Comparison of ENCODE assay signal across 8 cellular contexts in genomic region chr19:41792513-41793413, GRCh38. TPM values are rescaled to one million over a fixed set of nuclear protein-coding genes. Genes with fewer than 3 reads are reported as not detected.
DNase-seq lines count a peak whose midpoint lies in the region; ATAC-seq, FAIRE-seq and TF ChIP-seq lines count a peak whose summit lies in the region.

No MANE protein-coding gene starts in this region.

- no peak overlapping the region for H3K4me3 ChIP-seq in GM23248
- H3K4me3 ChIP-seq in Peyer's patch, result no peak overlapping the region

- TF ChIP-seq CTCF in AG09319 (IDR thresholded peaks at IDR 0.05; ENCODE audit: low read depth, low read length) (peak; percentile 50), Peyer's patch (IDR thresholded peaks at IDR 0.05) (peak; percentile 51 to 68 (median 56))

- H3K9me2 ChIP-seq in GM23248 (ENCODE audit: insufficient read depth), result no peaks in the 10 kb centered on the region

- ATAC-seq in left ventricle myocardium superior (no peak), HG02885 (IDR thresholded peaks at IDR 0.05; ENCODE audit: poor library complexity, unreplicated experiment) (no peak)

- H3K9me3 ChIP-seq in GM23248 (ENCODE audit: low read depth), result no peaks in the 10 kb centered on the region
- H3K9me3 ChIP-seq in Peyer's patch, result no peaks in the 10 kb centered on the region

- H3K36me3 ChIP-seq in GM23248 (ENCODE audit: low read depth) (no peaks in the 10 kb centered on the region), Peyer's patch (no peaks in the 10 kb centered on the region)

- H3K4me2 ChIP-seq in GM23248 (ENCODE audit: unreplicated experiment), result no peak overlapping the region

- H2AFZ ChIP-seq in GM23248, result no peak overlapping the region

- TF ChIP-seq POLR2A in Peyer's patch (IDR thresholded peaks at IDR 0.05), result no peak

- no peaks in the 10 kb centered on the region for H4K20me1 ChIP-seq in GM23248 (ENCODE audit: insufficient read depth)

- intact Hi-C loops in left ventricle myocardium superior (cut with micrococcal nuclease), result no loop called here

- H3K27ac ChIP-seq in GM23248 (no peak overlapping the region), Peyer's patch (no peak overlapping the region)

- in situ Hi-C loops in GM23248 (cut with MboI), result no loop called here

- H3K79me2 ChIP-seq in GM23248 (ENCODE audit: insufficient read depth), result no peaks in the 10 kb centered on the region

- H3K9ac ChIP-seq in GM23248, result no peak overlapping the region

- DNase-seq in AG09319 (ENCODE audit: extremely low read depth, low read depth) (peak; percentile 8), GM23248 (peak; percentile 69), Peyer's patch (peak; percentile 42 to 75 (median 66)), left ventricle myocardium superior (peak; percentile 60), frontal cortex (ENCODE audit: low spot score in 2 of 2) (no peak)
- DNase-seq in activated naive CD4-positive, alpha-beta T cell treated with anti-CD3 and anti-CD28 coated beads, Interleukin-2, amount 50 U/mL, for 16 hours, result peak; percentile 61
- peak; percentile 46 to 54 for DNase-seq in stimulated activated CD4-positive, alpha-beta T cell treated with anti-CD3 and anti-CD28 coated beads, Interleukin-1b, Interleukin-23, amount 100 ng/mL, for 4 hours (ENCODE audit: low read depth in 2 of 2)

- 9 to 14% methylated on average over 20 to 22 of the region's 22 CpGs for whole genome bisulfite sequencing in GM23248 (ENCODE audit: low coverage in 1 of 2, low lambda C conversion rate in 2 of 2, missing lambda C conversion rate in 2 of 2), 2 experiments

- H3K4me1 ChIP-seq in GM23248 (ENCODE audit: insufficient read depth) (no peaks in the 10 kb centered on the region), Peyer's patch (no peaks in the 10 kb centered on the region)

- H3F3A ChIP-seq in GM23248 (ENCODE audit: insufficient read depth), result no peaks in the 10 kb centered on the region

- H3K27me3 ChIP-seq in GM23248 (replicated peaks; ENCODE audit: insufficient read depth), result peaks cover 23% of the 10 kb centered on the region
- no peaks in the 10 kb centered on the region for H3K27me3 ChIP-seq in Peyer's patch

- FAIRE-seq in frontal cortex (lab: Jason Lieb, UNC), result no peak

RNA-seq across cellular contexts. Expression of gene CEACAM3, which starts 3.6 kb away (rescaled TPM):
- not detected in 2 replicates for total RNA-seq in GM23248 (2014; rRNA removed; shearing (Covaris generic))
- not detected in 2 replicates for polyA plus RNA-seq in GM23248 (2016; fragmentation: Nextera tagmentation; extraction: Ambion mirVana)
- not detected for total RNA-seq in Peyer's patch
- total RNA-seq in left ventricle myocardium superior, result 0.32 TPM
- total RNA-seq in frontal cortex, result not detected

RNA-seq across cellular contexts. Expression of gene CEACAM6, which starts 37.4 kb away (rescaled TPM):
- not detected in 2 replicates for total RNA-seq in GM23248 (2014; rRNA removed; shearing (Covaris generic))
- not detected in 2 replicates for polyA plus RNA-seq in GM23248 (2016; fragmentation: Nextera tagmentation; extraction: Ambion mirVana)
- total RNA-seq in Peyer's patch (10 to 100 TPM in 2 of 4 donors, 1 to 10 TPM in 1, not detected in 1; 6.8 to 31.9 (median 10.5) TPM), left ventricle myocardium superior (not detected), frontal cortex (not detected)

RNA-seq across cellular contexts. Expression of gene LYPD4, which starts 51.7 kb away (rescaled TPM):
- total RNA-seq in GM23248 (2014; rRNA removed; shearing (Covaris generic)), result not detected in 2 replicates
- polyA plus RNA-seq in GM23248 (2016; fragmentation: Nextera tagmentation; extraction: Ambion mirVana), result not detected in 2 replicates
- total RNA-seq in Peyer's patch (not detected), left ventricle myocardium superior (not detected), frontal cortex (not detected)

RNA-seq across cellular contexts. Expression of gene DMRTC2, which starts 52.1 kb away (rescaled TPM):
- total RNA-seq in GM23248 (2014; rRNA removed; shearing (Covaris generic)), result not detected in 2 replicates
- not detected in 2 replicates for polyA plus RNA-seq in GM23248 (2016; fragmentation: Nextera tagmentation; extraction: Ambion mirVana)
- total RNA-seq in Peyer's patch, result not detected
- not detected for total RNA-seq in left ventricle myocardium superior
- not detected for total RNA-seq in frontal cortex

Comparison
In these comparisons a context has a peak if more than half of its experiments do, and no peak if none do; other contexts are left out.
1. DNase-seq: peak in AG09319 (single experiment), GM23248 (single experiment), Peyer's patch (3 of 3), activated naive CD4-positive, alpha-beta T cell treated with anti-CD3 and anti-CD28 coated beads, Interleukin-2, amount 50 U/mL, for 16 hours (single experiment), left ventricle myocardium superior (single experiment) and stimulated activated CD4-positive, alpha-beta T cell treated with anti-CD3 and anti-CD28 coated beads, Interleukin-1b, Interleukin-23, amount 100 ng/mL, for 4 hours (2 of 2); none in frontal cortex (0 of 2).